In genomic region chr20:3993109-3993508, GRCh38 we compare ENCODE assay signal across 16 cellular contexts. TPM values are rescaled to one million over a fixed set of nuclear protein-coding genes. Genes with fewer than 3 reads are reported as not detected.
A peak's percentile ranks its signal among the peaks of the same experiment; 100 is the strongest.
DNase-seq lines count a peak whose midpoint lies in the region; ATAC-seq and TF ChIP-seq lines count a peak whose summit lies in the region.
"Had no signal": no experiment of that assay in that cellular context is flagged by ENCODE, and none has a peak within 500 bp of the region (broad histone marks: within the 10 kb centered on the region; RNA-seq: fewer than 3 reads in every experiment).

No MANE protein-coding gene starts in this region.

- ATAC-seq in GM18517 (IDR thresholded peaks at IDR 0.05; ENCODE audit: unreplicated experiment), result peak; percentile 66
- ATAC-seq in HG02884 (IDR thresholded peaks at IDR 0.05; ENCODE audit: unreplicated experiment), result peak; percentile 67
- peak in 1 of 2 donors; percentile 39 for ATAC-seq in activated T-cell treated with anti-CD3 and anti-CD28 coated beads, Interleukin-2, amount 50 U/mL, for 72 hours (replicated peaks in 1 of 2)
- no peak for ATAC-seq in esophagus mucosa
- ATAC-seq in HG03354 (IDR thresholded peaks at IDR 0.05; ENCODE audit: poor library complexity, severe bottlenecking, unreplicated experiment), result no peak
- ATAC-seq: heart right ventricle, Right ventricle myocardium inferior had no signal

- intact Hi-C loops in CD14-positive monocyte (cut with micrococcal nuclease), result loop anchor here in 1 of 2 donors (5.0 kb wide), 1 partner anchor 74 kb away; no protein-coding TSS in a partner anchor

- no peaks in the 10 kb centered on the region for H3K27me3 Mint-ChIP-seq in CD14-positive monocyte (ENCODE audit: low read depth in 3 of 3)
- H3K27me3 Mint-ChIP-seq in activated T-cell treated with anti-CD3 and anti-CD28 coated beads, Interleukin-2, amount 50 U/mL, for 72 hours (ENCODE audit: low read depth), result no peaks in the 10 kb centered on the region
- H3K27me3 Mint-ChIP-seq: brain had no signal

- peaks cover 7 to 27% of the 10 kb centered on the region in 2 donors for H3K36me3 Mint-ChIP-seq in CD14-positive monocyte
- H3K36me3 Mint-ChIP-seq in activated T-cell treated with anti-CD3 and anti-CD28 coated beads, Interleukin-2, amount 50 U/mL, for 72 hours (ENCODE audit: insufficient read depth in 2 of 2), result peaks cover 0 to 4% of the 10 kb centered on the region in 2 donors

- H3K27ac Mint-ChIP-seq in CD14-positive monocyte, result peak overlapping the region; percentile 28 to 81 (median 73)
- no peak overlapping the region for H3K27ac Mint-ChIP-seq in activated T-cell treated with anti-CD3 and anti-CD28 coated beads, Interleukin-2, amount 50 U/mL, for 72 hours
- H3K27ac Mint-ChIP-seq: brain had no signal

- DNase-seq in CD14-positive monocyte (ENCODE audit: low spot score) (no peak), HT-29 (ENCODE audit: low spot score) (no peak), HCEC 1CT (no peak)
- no peak for DNase-seq in activated T-cell treated with anti-CD3 and anti-CD28 coated beads, Interleukin-2, amount 50 U/mL, for 72 hours
- DNase-seq: activated CD4-positive, alpha-beta T cell treated with anti-CD3 and anti-CD28 coated beads for 1 hour; DMS153; dorsolateral prefrontal cortex; heart right ventricle; kidney; upper lobe of left lung had no signal

- H3K4me1 Mint-ChIP-seq in CD14-positive monocyte, result peaks cover 59% of the 10 kb centered on the region
- H3K4me1 Mint-ChIP-seq in activated T-cell treated with anti-CD3 and anti-CD28 coated beads, Interleukin-2, amount 50 U/mL, for 72 hours (ENCODE audit: low read depth), result peaks cover 60% of the 10 kb centered on the region

- no peak for TF ChIP-seq CTCF in CD14-positive monocyte (IDR thresholded peaks at IDR 0.05)

- H3K9me3 Mint-ChIP-seq in CD14-positive monocyte, result peaks cover 0 to 2% (median 0%) of the 10 kb centered on the region in 7 donors
- H3K9me3 Mint-ChIP-seq in activated T-cell treated with anti-CD3 and anti-CD28 coated beads, Interleukin-2, amount 50 U/mL, for 72 hours, result peaks cover 0 to 2% of the 10 kb centered on the region in 2 donors

- H3K4me3 Mint-ChIP-seq in CD14-positive monocyte, result peak overlapping the region in 1 of 2 donors; percentile 41
- peak overlapping the region; percentile 41 to 49 for H3K4me3 Mint-ChIP-seq in activated T-cell treated with anti-CD3 and anti-CD28 coated beads, Interleukin-2, amount 50 U/mL, for 72 hours
- H3K4me3 Mint-ChIP-seq: brain had no signal

RNA-seq across cellular contexts. Expression of gene RNF24, which starts 22.2 kb away (rescaled TPM):
- 10 to 100 TPM; 18.6 to 36.2 TPM for polyA plus RNA-seq in CD14-positive monocyte
- total RNA-seq in activated T-cell treated with anti-CD3 and anti-CD28 coated beads, Interleukin-2, amount 50 U/mL, for 72 hours, result 10 to 100 TPM; 13.4 to 16.4 TPM
- 1.4 and 2.3 TPM in 2 replicates for total RNA-seq in HT-29 (2014; rRNA removed; shearing (Covaris generic))
- 8.3 TPM for total RNA-seq in esophagus mucosa

Comparison
In these comparisons a context has a peak if more than half of its experiments do, and no peak if none do; other contexts are left out.
1. ATAC-seq: peak in GM18517 (single experiment) and HG02884 (single experiment); none in esophagus mucosa (single experiment) and HG03354 (single experiment).